In the genomic region with DNA sequence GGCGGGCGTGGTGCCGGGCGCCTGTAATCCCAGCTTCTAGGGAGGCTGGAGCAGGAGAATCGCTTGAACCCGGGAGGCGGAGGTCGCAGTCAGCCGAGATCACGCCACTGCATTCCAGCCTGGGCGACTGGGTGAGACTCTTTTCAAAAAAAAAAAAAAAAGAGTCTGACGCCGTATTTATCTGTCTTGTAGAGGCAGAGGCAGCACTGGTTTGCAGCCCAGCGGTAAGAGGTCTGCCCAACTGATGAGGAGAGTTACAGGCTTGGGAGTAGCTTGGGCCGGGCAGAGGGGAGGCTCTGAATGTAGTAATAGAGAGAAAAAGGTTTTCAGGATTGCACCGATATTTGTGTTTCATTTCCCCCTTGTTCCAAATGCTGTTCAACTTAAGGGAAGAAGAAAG, we compare ENCODE assay signal across 1 cellular context.
TF ChIP-seq lines count a peak whose summit lies in the region.

No MANE protein-coding gene starts in this region.

TF ChIP-seq in HepG2, 621 proteins besides CTCF, POLR2A, EP300 and RAD21:
- TF ChIP-seq ZNF619 (CRISPR knock-in tag; IDR thresholded peaks at IDR 0.05) = no peak
- TF ChIP-seq HOXA7 (CRISPR knock-in tag; IDR thresholded peaks at IDR 0.05) = no peak
- no peak for TF ChIP-seq TCF7 (IDR thresholded peaks at IDR 0.05; ENCODE audit: low read depth)
- TF ChIP-seq ZFP36 (IDR thresholded peaks at IDR 0.05; ENCODE audit: borderline replicate concordance, low read depth, low read length, partially characterized antibody) = no peak
- TF ChIP-seq ZNF335 (CRISPR knock-in tag; IDR thresholded peaks at IDR 0.05) = no peak
- TF ChIP-seq, protein P1, sequence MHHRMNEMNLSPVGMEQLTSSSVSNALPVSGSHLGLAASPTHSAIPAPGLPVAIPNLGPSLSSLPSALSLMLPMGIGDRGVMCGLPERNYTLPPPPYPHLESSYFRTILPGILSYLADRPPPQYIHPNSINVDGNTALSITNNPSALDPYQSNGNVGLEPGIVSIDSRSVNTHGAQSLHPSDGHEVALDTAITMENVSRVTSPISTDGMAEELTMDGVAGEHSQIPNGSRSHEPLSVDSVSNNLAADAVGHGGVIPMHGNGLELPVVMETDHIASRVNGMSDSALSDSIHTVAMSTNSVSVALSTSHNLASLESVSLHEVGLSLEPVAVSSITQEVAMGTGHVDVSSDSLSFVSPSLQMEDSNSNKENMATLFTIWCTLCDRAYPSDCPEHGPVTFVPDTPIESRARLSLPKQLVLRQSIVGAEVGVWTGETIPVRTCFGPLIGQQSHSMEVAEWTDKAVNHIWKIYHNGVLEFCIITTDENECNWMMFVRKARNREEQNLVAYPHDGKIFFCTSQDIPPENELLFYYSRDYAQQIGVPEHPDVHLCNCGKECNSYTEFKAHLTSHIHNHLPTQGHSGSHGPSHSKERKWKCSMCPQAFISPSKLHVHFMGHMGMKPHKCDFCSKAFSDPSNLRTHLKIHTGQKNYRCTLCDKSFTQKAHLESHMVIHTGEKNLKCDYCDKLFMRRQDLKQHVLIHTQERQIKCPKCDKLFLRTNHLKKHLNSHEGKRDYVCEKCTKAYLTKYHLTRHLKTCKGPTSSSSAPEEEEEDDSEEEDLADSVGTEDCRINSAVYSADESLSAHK (CRISPR knock-in tag; IDR thresholded peaks at IDR 0.05; ENCODE audit: borderline replicate concordance) = no peak
- TF ChIP-seq, protein P2, sequence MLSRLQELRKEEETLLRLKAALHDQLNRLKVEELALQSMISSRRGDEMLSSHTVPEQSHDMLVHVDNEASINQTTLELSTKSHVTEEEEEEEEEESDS (CRISPR knock-in tag; IDR thresholded peaks at IDR 0.05; ENCODE audit: borderline replicate concordance) = no peak
- no peak for TF ChIP-seq AGO1 (IDR thresholded peaks at IDR 0.05; ENCODE audit: low read depth, low read length, poor library complexity, severe bottlenecking)
- no peak for TF ChIP-seq CREM (IDR thresholded peaks at IDR 0.05)
- TF ChIP-seq CREM (CRISPR knock-in tag; IDR thresholded peaks at IDR 0.05) = no peak
- TF ChIP-seq ZNF792 (CRISPR knock-in tag; IDR thresholded peaks at IDR 0.05) = no peak
- no peak for TF ChIP-seq STAT5B (CRISPR knock-in tag; IDR thresholded peaks at IDR 0.05)
- TF ChIP-seq ZNF777 (CRISPR knock-in tag; IDR thresholded peaks at IDR 0.05) = no peak
- TF ChIP-seq ZNF629 (CRISPR knock-in tag; conservative IDR thresholded peaks at IDR 0.05) = no peak
- TF ChIP-seq ZNF546 (CRISPR knock-in tag; conservative IDR thresholded peaks at IDR 0.05) = no peak
- TF ChIP-seq BCL6 (CRISPR knock-in tag; IDR thresholded peaks at IDR 0.05) = no peak
- TF ChIP-seq ATAD3A (CRISPR knock-in tag; IDR thresholded peaks at IDR 0.05) = no peak
- TF ChIP-seq, protein P3, sequence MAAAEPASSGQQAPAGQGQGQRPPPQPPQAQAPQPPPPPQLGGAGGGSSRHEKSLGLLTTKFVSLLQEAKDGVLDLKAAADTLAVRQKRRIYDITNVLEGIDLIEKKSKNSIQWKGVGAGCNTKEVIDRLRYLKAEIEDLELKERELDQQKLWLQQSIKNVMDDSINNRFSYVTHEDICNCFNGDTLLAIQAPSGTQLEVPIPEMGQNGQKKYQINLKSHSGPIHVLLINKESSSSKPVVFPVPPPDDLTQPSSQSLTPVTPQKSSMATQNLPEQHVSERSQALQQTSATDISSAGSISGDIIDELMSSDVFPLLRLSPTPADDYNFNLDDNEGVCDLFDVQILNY (CRISPR knock-in tag; conservative IDR thresholded peaks at IDR 0.05) = no peak
